11 cellular contexts compared by ENCODE assay signal in genomic region chr22:26893034-26893710, GRCh38.
A peak's percentile ranks its signal among the peaks of the same experiment; 100 is the strongest.
DNase-seq lines count a peak whose midpoint lies in the region; ATAC-seq and TF ChIP-seq lines count a peak whose summit lies in the region.
"Had no signal": no experiment of that assay in that cellular context is flagged by ENCODE, and none has a peak within 500 bp of the region (broad histone marks: within the 10 kb centered on the region; RNA-seq: fewer than 3 reads in every experiment).

No MANE protein-coding gene starts in this region.

- TF ChIP-seq EP300 in tibial nerve (IDR thresholded peaks at IDR 0.05) = no peak

- peak overlapping the region; percentile 84 to 87 for H3K27ac ChIP-seq in ascending aorta
- H3K27ac ChIP-seq in osteoblast (ENCODE audit: low read depth, low read length) = peak overlapping the region; percentile 94
- H3K27ac ChIP-seq in tibial nerve = no peak overlapping the region
- H3K27ac ChIP-seq: BLaER1 treated with 17β-estradiol and CSF1 and Interleukin-3, amounts not matched to agents 10 nM and 100 nM; upper lobe of left lung had no signal

- WGBS in tibial nerve, 2 donors = 61 to 77% methylated on average over 16 of the region's 16 CpGs

- H3K4me1 ChIP-seq in ascending aorta (peaks cover 22 to 56% of the 10 kb centered on the region in 2 donors), osteoblast (ENCODE audit: insufficient read depth, low read length) (peaks cover 46% of the 10 kb centered on the region), tibial nerve (peaks cover 0 to 8% (median 0%) of the 10 kb centered on the region in 4 donors)

- no peak overlapping the region for H3K4me2 ChIP-seq in osteoblast (ENCODE audit: insufficient read depth, low read length)
- H3K4me2 ChIP-seq: BLaER1 treated with 17β-estradiol and CSF1 and Interleukin-3, amounts not matched to agents 10 nM and 100 nM had no signal

- H4K20me1 ChIP-seq in osteoblast (ENCODE audit: insufficient read depth, low read length) = peaks cover 3% of the 10 kb centered on the region
- H4K20me1 ChIP-seq: BLaER1 treated with 17β-estradiol and CSF1 and Interleukin-3, amounts not matched to agents 10 nM and 100 nM had no signal

- H2AFZ ChIP-seq in osteoblast (ENCODE audit: low read length) = peak overlapping the region; percentile 36

- no peaks in the 10 kb centered on the region for H3K27me3 ChIP-seq in ascending aorta
- no peaks in the 10 kb centered on the region for H3K27me3 ChIP-seq in osteoblast (ENCODE audit: insufficient read depth, low read length)
- H3K27me3 ChIP-seq in tibial nerve = no peaks in the 10 kb centered on the region
- H3K27me3 ChIP-seq: BLaER1 treated with 17β-estradiol and CSF1 and Interleukin-3, amounts not matched to agents 10 nM and 100 nM; upper lobe of left lung had no signal

- no peaks in the 10 kb centered on the region for H3K36me3 ChIP-seq in ascending aorta
- no peaks in the 10 kb centered on the region for H3K36me3 ChIP-seq in osteoblast (ENCODE audit: insufficient read depth, low read length)
- H3K36me3 ChIP-seq in tibial nerve = no peaks in the 10 kb centered on the region
- H3K36me3 ChIP-seq: BLaER1 treated with 17β-estradiol and CSF1 and Interleukin-3, amounts not matched to agents 10 nM and 100 nM; upper lobe of left lung had no signal

- no peaks in the 10 kb centered on the region for H3K9me3 ChIP-seq in ascending aorta
- no peaks in the 10 kb centered on the region for H3K9me3 ChIP-seq in osteoblast (ENCODE audit: low read depth, low read length)
- H3K9me3 ChIP-seq in tibial nerve = no peaks in the 10 kb centered on the region
- H3K9me3 ChIP-seq: BLaER1 treated with 17β-estradiol and CSF1 and Interleukin-3, amounts not matched to agents 10 nM and 100 nM; upper lobe of left lung had no signal

- DNase-seq in DMS53 treated with DMSO at 0.1 percent for 48 hours (lab: John Stamatoyannopoulos, UW; ENCODE audit: unreplicated experiment) (peak; percentile 34), NCI-H1694 (lab: John Stamatoyannopoulos, UW) (peak; percentile 50), ascending aorta (ENCODE audit: low spot score in 2 of 2) (no peak), osteoblast (ENCODE audit: insufficient read length, low spot score, missing footprints) (no peak), foreskin fibroblast (no peak), A172 (ENCODE audit: low spot score) (no peak), tibial nerve (ENCODE audit: low spot score in 2 of 2) (no peak)
- DNase-seq: effector CD4-positive, alpha-beta T cell had no signal

- no peak overlapping the region for H3K4me3 ChIP-seq in ascending aorta
- H3K4me3 ChIP-seq in osteoblast (ENCODE audit: insufficient read depth, low read length) = no peak overlapping the region
- no peak overlapping the region for H3K4me3 ChIP-seq in foreskin fibroblast (ENCODE audit: low read depth in 1 of 2, low read length in 2 of 2)
- H3K4me3 ChIP-seq in tibial nerve = no peak overlapping the region
- H3K4me3 ChIP-seq: BLaER1 treated with 17β-estradiol and CSF1 and Interleukin-3, amounts not matched to agents 10 nM and 100 nM; upper lobe of left lung had no signal

- ATAC-seq in HG03571 (IDR thresholded peaks at IDR 0.05; ENCODE audit: unreplicated experiment) = no peak

- no peaks in the 10 kb centered on the region for H3K79me2 ChIP-seq in osteoblast (ENCODE audit: insufficient read depth, low read length)

- no peak for TF ChIP-seq CTCF in ascending aorta (IDR thresholded peaks at IDR 0.05)
- TF ChIP-seq CTCF in osteoblast (IDR thresholded peaks at IDR 0.05; ENCODE audit: extremely low read depth, low read depth, low read length) = no peak
- no peak for TF ChIP-seq CTCF in foreskin fibroblast (IDR thresholded peaks at IDR 0.05; ENCODE audit: low read depth, low read length)
- TF ChIP-seq CTCF in tibial nerve (IDR thresholded peaks at IDR 0.05) = no peak

- TF ChIP-seq POLR2A in tibial nerve (IDR thresholded peaks at IDR 0.05) = no peak

- intact Hi-C loops in ascending aorta (cut with DNase I) = loop anchor here (5.0 to 10.0 kb wide), 3 partner anchors 89 to 972 kb away; partner anchors contain the start of gene MN1

Comparison
In these comparisons a context has a peak if more than half of its experiments do, and no peak if none do; other contexts are left out.
1. DNase-seq: peak in DMS53 treated with DMSO at 0.1 percent for 48 hours (single experiment) and NCI-H1694 (single experiment); none in ascending aorta (0 of 2), osteoblast (single experiment), foreskin fibroblast (0 of 2), A172 (single experiment) and tibial nerve (0 of 2).
2. H3K27ac ChIP-seq: peak in ascending aorta (2 of 2) and osteoblast (single experiment); none in tibial nerve (0 of 4).